Comparison of ENCODE assay signal across 1 cellular context in the genomic region with DNA sequence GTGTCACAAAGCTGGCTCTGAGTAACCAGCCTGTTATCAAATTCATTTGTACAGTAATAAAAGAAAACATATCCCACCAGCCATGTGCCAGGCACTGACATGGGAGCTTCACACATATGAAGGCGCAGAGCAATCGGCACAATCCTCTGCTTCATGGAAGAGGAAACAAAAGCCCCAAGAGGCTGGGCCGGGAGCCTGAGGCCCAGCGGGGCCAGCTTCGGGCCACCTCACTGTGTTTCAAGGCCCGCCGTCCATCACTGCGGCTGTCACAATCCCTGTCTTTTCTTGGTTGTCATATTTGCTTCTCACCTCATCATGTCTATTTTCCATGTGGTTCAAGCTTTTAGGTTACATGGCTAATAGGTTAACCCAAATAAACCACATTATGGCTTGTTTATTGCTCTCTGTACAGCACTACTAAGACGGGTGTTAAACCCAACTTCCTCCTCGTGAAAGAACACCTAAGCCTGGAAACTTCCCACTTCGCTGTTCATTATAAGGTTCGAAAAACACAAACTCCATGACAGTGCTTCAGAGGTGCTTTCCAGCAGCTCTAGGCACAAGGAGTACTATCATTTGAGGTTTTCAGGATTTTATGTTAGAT.
TF ChIP-seq lines count a peak whose summit lies in the region.

No MANE protein-coding gene starts in this region.

TF ChIP-seq in K562, 482 proteins besides CTCF, POLR2A, EP300 and RAD21 (continued from another document):
- TF ChIP-seq, protein P1, sequence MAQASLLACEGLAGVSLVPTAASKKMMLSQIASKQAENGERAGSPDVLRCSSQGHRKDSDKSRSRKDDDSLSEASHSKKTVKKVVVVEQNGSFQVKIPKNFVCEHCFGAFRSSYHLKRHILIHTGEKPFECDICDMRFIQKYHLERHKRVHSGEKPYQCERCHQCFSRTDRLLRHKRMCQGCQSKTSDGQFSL (CRISPR knock-in tag; IDR thresholded peaks at IDR 0.05), result no peak
- TF ChIP-seq, protein P1 (tag; IDR thresholded peaks at IDR 0.05), result 0 out of 4 replicates have a peak, but pooled peaks of 1 of the 2 experiments have one; percentile 28
TF ChIP-seq in K562: peak in this region for 4.
